ENCODE assay signal across 1 cellular context in genomic region chr17:41784207-41784744, GRCh38.
TF ChIP-seq lines count a peak whose summit lies in the region.

No MANE protein-coding gene starts in this region.

TF ChIP-seq in K562, 482 proteins besides CTCF, POLR2A, EP300 and RAD21 (continued from another document and continues in another):
- TF ChIP-seq, protein P1, sequence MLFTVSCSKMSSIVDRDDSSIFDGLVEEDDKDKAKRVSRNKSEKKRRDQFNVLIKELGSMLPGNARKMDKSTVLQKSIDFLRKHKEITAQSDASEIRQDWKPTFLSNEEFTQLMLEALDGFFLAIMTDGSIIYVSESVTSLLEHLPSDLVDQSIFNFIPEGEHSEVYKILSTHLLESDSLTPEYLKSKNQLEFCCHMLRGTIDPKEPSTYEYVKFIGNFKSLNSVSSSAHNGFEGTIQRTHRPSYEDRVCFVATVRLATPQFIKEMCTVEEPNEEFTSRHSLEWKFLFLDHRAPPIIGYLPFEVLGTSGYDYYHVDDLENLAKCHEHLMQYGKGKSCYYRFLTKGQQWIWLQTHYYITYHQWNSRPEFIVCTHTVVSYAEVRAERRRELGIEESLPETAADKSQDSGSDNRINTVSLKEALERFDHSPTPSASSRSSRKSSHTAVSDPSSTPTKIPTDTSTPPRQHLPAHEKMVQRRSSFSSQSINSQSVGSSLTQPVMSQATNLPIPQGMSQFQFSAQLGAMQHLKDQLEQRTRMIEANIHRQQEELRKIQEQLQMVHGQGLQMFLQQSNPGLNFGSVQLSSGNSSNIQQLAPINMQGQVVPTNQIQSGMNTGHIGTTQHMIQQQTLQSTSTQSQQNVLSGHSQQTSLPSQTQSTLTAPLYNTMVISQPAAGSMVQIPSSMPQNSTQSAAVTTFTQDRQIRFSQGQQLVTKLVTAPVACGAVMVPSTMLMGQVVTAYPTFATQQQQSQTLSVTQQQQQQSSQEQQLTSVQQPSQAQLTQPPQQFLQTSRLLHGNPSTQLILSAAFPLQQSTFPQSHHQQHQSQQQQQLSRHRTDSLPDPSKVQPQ (CRISPR knock-in tag; IDR thresholded peaks at IDR 0.05; ENCODE audit: borderline replicate concordance) = no peak
- TF ChIP-seq MAFK (IDR thresholded peaks at IDR 0.05; ENCODE audit: low read length) (0 out of 2 replicates have a peak, but pooled peaks have one; percentile 4), CGGBP1 (CRISPR knock-in tag; IDR thresholded peaks at IDR 0.05) (no peak), TAF1 (IDR thresholded peaks at IDR 0.05; ENCODE audit: control insufficient read depth, extremely low read depth, insufficient read depth, low read length, severe bottlenecking) (peak; percentile 56), TAF15 (IDR thresholded peaks at IDR 0.05; ENCODE audit: low read depth, low read length) (no peak), POLR2B (IDR thresholded peaks at IDR 0.05; ENCODE audit: low read depth, partially characterized antibody) (peak; percentile 45), SMAD4 (CRISPR knock-in tag; conservative IDR thresholded peaks at IDR 0.05) (peak; percentile 48; the same call in 1 of the 2 replicates), ARID1B (IDR thresholded peaks at IDR 0.05) (peak; percentile 92), AFF1 (IDR thresholded peaks at IDR 0.05; ENCODE audit: low read depth in 1 of 2, partially characterized antibody in 2 of 2) (peak; percentile 34 to 50), SMARCC2 (IDR thresholded peaks at IDR 0.05; ENCODE audit: low read depth) (peak; percentile 73; the same call in 1 of the 2 replicates), CBX1 (IDR thresholded peaks at IDR 0.05; ENCODE audit: low read depth) (no peak), ZBTB7A (IDR thresholded peaks at IDR 0.05; ENCODE audit: borderline replicate concordance, control insufficient read depth, low read depth, low read length) (peak; percentile 86), ELF1 (tag; IDR thresholded peaks at IDR 0.05) (peak; percentile 47; the same call in 1 of the 2 replicates), DEAF1 (CRISPR knock-in tag; IDR thresholded peaks at IDR 0.05) (no peak), MAFG (tag; conservative IDR thresholded peaks at IDR 0.05) (no peak), ZNF212 (CRISPR knock-in tag; IDR thresholded peaks at IDR 0.05) (no peak), ATF3 (IDR thresholded peaks at IDR 0.05) (peak; percentile 61; the same call in 1 of the 2 replicates), ATF3 (CRISPR knock-in tag; conservative IDR thresholded peaks at IDR 0.05) (no peak), ADNP (tag; IDR thresholded peaks at IDR 0.05) (no peak), ILF3 (IDR thresholded peaks at IDR 0.05; ENCODE audit: borderline replicate concordance) (no peak), DACH1 (IDR thresholded peaks at IDR 0.05; ENCODE audit: partially characterized antibody) (no peak), NFYB (IDR thresholded peaks at IDR 0.05; ENCODE audit: extremely low read depth, insufficient read length) (peak; percentile 22), ZKSCAN1 (IDR thresholded peaks at IDR 0.05; ENCODE audit: low read depth, low read length) (no peak), GATAD2A (IDR thresholded peaks at IDR 0.05) (peak; percentile 91), TCF3 (CRISPR knock-in tag; IDR thresholded peaks at IDR 0.05) (0 out of 2 replicates have a peak, but pooled peaks have one; percentile 19), MLLT1 (IDR thresholded peaks at IDR 0.05) (0 out of 4 replicates have a peak, but pooled peaks of 1 of the 2 experiments have one; percentile 23), ZNF668 (CRISPR knock-in tag; IDR thresholded peaks at IDR 0.05) (no peak), ZNF263 (CRISPR knock-in tag; IDR thresholded peaks at IDR 0.05; ENCODE audit: borderline replicate concordance) (no peak), MTF1 (CRISPR knock-in tag; IDR thresholded peaks at IDR 0.05; ENCODE audit: borderline replicate concordance) (no peak), CBX3 (IDR thresholded peaks at IDR 0.05; ENCODE audit: borderline replicate concordance in 1 of 2, low read length in 2 of 2) (0 out of 3 replicates have a peak, but pooled peaks of 1 of the 2 experiments have one; percentile 46), ETV1 (tag; conservative IDR thresholded peaks at IDR 0.05; ENCODE audit: low read depth) (no peak), FOSL1 (tag; conservative IDR thresholded peaks at IDR 0.05) (peak; percentile 80), CBFB (CRISPR knock-in tag; IDR thresholded peaks at IDR 0.05) (no peak), C11orf30 (IDR thresholded peaks at IDR 0.05; ENCODE audit: low read depth) (no peak), SMAD1 (IDR thresholded peaks at IDR 0.05; ENCODE audit: low read depth, low read length, partially characterized antibody) (no peak), U2AF1 (optimal IDR thresholded peaks at IDR 0.05; ENCODE audit: low read depth, low read length) (no peak)
- TF ChIP-seq, protein P2, sequence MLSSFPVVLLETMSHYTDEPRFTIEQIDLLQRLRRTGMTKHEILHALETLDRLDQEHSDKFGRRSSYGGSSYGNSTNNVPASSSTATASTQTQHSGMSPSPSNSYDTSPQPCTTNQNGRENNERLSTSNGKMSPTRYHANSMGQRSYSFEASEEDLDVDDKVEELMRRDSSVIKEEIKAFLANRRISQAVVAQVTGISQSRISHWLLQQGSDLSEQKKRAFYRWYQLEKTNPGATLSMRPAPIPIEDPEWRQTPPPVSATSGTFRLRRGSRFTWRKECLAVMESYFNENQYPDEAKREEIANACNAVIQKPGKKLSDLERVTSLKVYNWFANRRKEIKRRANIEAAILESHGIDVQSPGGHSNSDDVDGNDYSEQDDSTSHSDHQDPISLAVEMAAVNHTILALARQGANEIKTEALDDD (IDR thresholded peaks at IDR 0.05) = peak; percentile 99
- TF ChIP-seq, protein P3, sequence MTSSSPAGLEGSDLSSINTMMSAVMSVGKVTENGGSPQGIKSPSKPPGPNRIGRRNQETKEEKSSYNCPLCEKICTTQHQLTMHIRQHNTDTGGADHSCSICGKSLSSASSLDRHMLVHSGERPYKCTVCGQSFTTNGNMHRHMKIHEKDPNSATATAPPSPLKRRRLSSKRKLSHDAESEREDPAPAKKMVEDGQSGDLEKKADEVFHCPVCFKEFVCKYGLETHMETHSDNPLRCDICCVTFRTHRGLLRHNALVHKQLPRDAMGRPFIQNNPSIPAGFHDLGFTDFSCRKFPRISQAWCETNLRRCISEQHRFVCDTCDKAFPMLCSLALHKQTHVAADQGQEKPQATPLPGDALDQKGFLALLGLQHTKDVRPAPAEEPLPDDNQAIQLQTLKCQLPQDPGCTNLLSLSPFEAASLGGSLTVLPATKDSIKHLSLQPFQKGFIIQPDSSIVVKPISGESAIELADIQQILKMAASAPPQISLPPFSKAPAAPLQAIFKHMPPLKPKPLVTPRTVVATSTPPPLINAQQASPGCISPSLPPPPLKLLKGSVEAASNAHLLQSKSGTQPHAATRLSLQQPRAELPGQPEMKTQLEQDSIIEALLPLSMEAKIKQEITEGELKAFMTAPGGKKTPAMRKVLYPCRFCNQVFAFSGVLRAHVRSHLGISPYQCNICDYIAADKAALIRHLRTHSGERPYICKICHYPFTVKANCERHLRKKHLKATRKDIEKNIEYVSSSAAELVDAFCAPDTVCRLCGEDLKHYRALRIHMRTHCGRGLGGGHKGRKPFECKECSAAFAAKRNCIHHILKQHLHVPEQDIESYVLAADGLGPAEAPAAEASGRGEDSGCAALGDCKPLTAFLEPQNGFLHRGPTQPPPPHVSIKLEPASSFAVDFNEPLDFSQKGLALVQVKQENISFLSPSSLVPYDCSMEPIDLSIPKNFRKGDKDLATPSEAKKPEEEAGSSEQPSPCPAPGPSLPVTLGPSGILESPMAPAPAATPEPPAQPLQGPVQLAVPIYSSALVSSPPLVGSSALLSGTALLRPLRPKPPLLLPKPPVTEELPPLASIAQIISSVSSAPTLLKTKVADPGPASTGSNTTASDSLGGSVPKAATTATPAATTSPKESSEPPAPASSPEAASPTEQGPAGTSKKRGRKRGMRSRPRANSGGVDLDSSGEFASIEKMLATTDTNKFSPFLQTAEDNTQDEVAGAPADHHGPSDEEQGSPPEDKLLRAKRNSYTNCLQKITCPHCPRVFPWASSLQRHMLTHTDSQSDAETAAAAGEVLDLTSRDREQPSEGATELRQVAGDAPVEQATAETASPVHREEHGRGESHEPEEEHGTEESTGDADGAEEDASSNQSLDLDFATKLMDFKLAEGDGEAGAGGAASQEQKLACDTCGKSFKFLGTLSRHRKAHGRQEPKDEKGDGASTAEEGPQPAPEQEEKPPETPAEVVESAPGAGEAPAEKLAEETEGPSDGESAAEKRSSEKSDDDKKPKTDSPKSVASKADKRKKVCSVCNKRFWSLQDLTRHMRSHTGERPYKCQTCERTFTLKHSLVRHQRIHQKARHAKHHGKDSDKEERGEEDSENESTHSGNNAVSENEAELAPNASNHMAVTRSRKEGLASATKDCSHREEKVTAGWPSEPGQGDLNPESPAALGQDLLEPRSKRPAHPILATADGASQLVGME (CRISPR knock-in tag; IDR thresholded peaks at IDR 0.05) = 0 out of 2 replicates have a peak, but pooled peaks have one; percentile 39
- TF ChIP-seq, protein P4, sequence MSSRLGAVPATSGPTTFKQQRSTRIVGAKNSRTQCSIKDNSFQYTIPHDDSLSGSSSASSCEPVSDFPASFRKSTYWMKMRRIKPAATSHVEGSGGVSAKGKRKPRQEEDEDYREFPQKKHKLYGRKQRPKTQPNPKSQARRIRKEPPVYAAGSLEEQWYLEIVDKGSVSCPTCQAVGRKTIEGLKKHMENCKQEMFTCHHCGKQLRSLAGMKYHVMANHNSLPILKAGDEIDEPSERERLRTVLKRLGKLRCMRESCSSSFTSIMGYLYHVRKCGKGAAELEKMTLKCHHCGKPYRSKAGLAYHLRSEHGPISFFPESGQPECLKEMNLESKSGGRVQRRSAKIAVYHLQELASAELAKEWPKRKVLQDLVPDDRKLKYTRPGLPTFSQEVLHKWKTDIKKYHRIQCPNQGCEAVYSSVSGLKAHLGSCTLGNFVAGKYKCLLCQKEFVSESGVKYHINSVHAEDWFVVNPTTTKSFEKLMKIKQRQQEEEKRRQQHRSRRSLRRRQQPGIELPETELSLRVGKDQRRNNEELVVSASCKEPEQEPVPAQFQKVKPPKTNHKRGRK (tag; IDR thresholded peaks at IDR 0.05) = no peak
